ENCODE assay signal across 1 cellular context in the genomic region with DNA sequence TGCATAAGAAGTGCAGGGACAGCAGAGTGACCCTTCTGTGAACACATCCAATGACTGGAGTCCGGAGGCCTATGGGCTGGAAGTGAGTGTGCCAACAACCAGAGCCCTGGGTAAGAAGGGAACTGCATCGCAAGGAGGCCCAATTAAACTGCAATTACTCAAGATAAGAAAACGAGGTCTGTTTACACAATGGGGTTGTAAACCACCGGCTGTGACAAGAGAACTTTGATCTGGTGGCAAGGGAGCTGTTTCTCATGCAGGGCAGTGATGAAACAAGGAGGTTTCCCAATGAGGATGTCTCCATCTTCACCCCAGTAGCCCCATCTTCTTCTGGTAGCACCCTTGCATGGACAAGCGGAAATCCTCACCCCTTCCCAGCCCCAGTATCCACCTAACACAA.
TF ChIP-seq lines count a peak whose summit lies in the region.

No MANE protein-coding gene starts in this region.

TF ChIP-seq in HEK293, 187 proteins besides CTCF, POLR2A, EP300 and RAD21 (continued from another document):
- TF ChIP-seq, protein P1, sequence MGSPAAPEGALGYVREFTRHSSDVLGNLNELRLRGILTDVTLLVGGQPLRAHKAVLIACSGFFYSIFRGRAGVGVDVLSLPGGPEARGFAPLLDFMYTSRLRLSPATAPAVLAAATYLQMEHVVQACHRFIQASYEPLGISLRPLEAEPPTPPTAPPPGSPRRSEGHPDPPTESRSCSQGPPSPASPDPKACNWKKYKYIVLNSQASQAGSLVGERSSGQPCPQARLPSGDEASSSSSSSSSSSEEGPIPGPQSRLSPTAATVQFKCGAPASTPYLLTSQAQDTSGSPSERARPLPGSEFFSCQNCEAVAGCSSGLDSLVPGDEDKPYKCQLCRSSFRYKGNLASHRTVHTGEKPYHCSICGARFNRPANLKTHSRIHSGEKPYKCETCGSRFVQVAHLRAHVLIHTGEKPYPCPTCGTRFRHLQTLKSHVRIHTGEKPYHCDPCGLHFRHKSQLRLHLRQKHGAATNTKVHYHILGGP (tag by site-specific recombination; IDR thresholded peaks at IDR 0.05), result no peak
- TF ChIP-seq ZNF211 (tag by site-specific recombination; IDR thresholded peaks at IDR 0.05; ENCODE audit: low read depth), result no peak
- TF ChIP-seq ZNF335 (tag by site-specific recombination; conservative IDR thresholded peaks at IDR 0.05), result no peak
- TF ChIP-seq YY1 (tag by site-specific recombination; IDR thresholded peaks at IDR 0.05), result 0 out of 2 replicates have a peak, but pooled peaks have one; percentile 33
- peak; percentile 97 for TF ChIP-seq ZNF843 (tag by site-specific recombination; IDR thresholded peaks at IDR 0.05)
- TF ChIP-seq ZNF544 (tag by site-specific recombination; IDR thresholded peaks at IDR 0.05), result no peak
- TF ChIP-seq SALL2 (tag by site-specific recombination; IDR thresholded peaks at IDR 0.05; ENCODE audit: borderline replicate concordance), result no peak
- TF ChIP-seq, protein P2, sequence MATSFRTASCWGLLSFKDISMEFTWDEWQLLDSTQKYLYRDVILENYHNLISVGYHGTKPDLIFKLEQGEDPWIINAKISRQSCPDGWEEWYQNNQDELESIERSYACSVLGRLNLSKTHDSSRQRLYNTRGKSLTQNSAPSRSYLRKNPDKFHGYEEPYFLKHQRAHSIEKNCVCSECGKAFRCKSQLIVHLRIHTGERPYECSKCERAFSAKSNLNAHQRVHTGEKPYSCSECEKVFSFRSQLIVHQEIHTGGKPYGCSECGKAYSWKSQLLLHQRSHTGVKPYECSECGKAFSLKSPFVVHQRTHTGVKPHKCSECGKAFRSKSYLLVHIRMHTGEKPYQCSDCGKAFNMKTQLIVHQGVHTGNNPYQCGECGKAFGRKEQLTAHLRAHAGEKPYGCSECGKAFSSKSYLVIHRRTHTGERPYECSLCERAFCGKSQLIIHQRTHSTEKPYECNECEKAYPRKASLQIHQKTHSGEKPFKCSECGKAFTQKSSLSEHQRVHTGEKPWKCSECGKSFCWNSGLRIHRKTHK (tag by site-specific recombination; IDR thresholded peaks at IDR 0.05), result no peak
- TF ChIP-seq, protein P3, sequence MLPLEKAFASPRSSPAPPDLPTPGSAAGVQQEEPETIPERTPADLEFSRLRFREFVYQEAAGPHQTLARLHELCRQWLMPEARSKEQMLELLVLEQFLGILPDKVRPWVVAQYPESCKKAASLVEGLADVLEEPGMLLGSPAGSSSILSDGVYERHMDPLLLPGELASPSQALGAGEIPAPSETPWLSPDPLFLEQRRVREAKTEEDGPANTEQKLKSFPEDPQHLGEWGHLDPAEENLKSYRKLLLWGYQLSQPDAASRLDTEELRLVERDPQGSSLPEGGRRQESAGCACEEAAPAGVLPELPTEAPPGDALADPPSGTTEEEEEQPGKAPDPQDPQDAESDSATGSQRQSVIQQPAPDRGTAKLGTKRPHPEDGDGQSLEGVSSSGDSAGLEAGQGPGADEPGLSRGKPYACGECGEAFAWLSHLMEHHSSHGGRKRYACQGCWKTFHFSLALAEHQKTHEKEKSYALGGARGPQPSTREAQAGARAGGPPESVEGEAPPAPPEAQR (tag by site-specific recombination; IDR thresholded peaks at IDR 0.05), result no peak
- peak; percentile 75; the same call in 1 of the 2 replicates for TF ChIP-seq GFI1B (tag by site-specific recombination; IDR thresholded peaks at IDR 0.05)
- TF ChIP-seq KLF1 (tag by site-specific recombination; IDR thresholded peaks at IDR 0.05), result no peak
- TF ChIP-seq BCL11A (tag by site-specific recombination; IDR thresholded peaks at IDR 0.05; ENCODE audit: low read depth), result peak; percentile 46; the same call in 1 of the 2 replicates
- 0 out of 2 replicates have a peak, but pooled peaks have one; percentile 20 for TF ChIP-seq GLIS2 (tag by site-specific recombination; IDR thresholded peaks at IDR 0.05)
- TF ChIP-seq, protein P4, sequence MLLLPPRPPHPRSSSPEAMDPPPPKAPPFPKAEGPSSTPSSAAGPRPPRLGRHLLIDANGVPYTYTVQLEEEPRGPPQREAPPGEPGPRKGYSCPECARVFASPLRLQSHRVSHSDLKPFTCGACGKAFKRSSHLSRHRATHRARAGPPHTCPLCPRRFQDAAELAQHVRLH (tag by site-specific recombination; IDR thresholded peaks at IDR 0.05), result peak; percentile 87
- TF ChIP-seq ZNF133 (tag by site-specific recombination; IDR thresholded peaks at IDR 0.05), result no peak
- TF ChIP-seq ZNF48 (tag by site-specific recombination; IDR thresholded peaks at IDR 0.05), result no peak
- no peak for TF ChIP-seq ZNF654 (tag by site-specific recombination; IDR thresholded peaks at IDR 0.05; ENCODE audit: low read depth)
- TF ChIP-seq, protein P5, sequence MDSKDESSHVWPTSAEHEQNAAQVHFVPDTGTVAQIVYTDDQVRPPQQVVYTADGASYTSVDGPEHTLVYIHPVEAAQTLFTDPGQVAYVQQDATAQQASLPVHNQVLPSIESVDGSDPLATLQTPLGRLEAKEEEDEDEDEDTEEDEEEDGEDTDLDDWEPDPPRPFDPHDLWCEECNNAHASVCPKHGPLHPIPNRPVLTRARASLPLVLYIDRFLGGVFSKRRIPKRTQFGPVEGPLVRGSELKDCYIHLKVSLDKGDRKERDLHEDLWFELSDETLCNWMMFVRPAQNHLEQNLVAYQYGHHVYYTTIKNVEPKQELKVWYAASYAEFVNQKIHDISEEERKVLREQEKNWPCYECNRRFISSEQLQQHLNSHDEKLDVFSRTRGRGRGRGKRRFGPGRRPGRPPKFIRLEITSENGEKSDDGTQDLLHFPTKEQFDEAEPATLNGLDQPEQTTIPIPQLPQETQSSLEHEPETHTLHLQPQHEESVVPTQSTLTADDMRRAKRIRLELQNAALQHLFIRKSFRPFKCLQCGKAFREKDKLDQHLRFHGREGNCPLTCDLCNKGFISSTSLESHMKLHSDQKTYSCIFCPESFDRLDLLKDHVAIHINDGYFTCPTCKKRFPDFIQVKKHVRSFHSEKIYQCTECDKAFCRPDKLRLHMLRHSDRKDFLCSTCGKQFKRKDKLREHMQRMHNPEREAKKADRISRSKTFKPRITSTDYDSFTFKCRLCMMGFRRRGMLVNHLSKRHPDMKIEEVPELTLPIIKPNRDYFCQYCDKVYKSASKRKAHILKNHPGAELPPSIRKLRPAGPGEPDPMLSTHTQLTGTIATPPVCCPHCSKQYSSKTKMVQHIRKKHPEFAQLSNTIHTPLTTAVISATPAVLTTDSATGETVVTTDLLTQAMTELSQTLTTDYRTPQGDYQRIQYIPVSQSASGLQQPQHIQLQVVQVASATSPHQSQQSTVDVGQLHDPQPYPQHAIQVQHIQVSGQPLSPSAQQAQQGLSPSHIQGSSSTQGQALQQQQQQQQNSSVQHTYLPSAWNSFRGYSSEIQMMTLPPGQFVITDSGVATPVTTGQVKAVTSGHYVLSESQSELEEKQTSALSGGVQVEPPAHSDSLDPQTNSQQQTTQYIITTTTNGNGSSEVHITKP (tag by site-specific recombination; IDR thresholded peaks at IDR 0.05), result 0 out of 2 replicates have a peak, but pooled peaks have one; percentile 40
- no peak for TF ChIP-seq ZNF776 (tag by site-specific recombination; IDR thresholded peaks at IDR 0.05; ENCODE audit: borderline replicate concordance)
- no peak for TF ChIP-seq ZNF202 (tag by site-specific recombination; IDR thresholded peaks at IDR 0.05; ENCODE audit: borderline replicate concordance)
- TF ChIP-seq SP2 (tag by site-specific recombination; IDR thresholded peaks at IDR 0.05), result no peak
- no peak for TF ChIP-seq ZNF37A (tag by site-specific recombination; IDR thresholded peaks at IDR 0.05)
- no peak for TF ChIP-seq GLI4 (tag by site-specific recombination; IDR thresholded peaks at IDR 0.05)
- TF ChIP-seq ZNF555 (tag by site-specific recombination; conservative IDR thresholded peaks at IDR 0.05), result no peak
- no peak for TF ChIP-seq ZNF473 (tag by site-specific recombination; IDR thresholded peaks at IDR 0.05)
- no peak for TF ChIP-seq ZNF571 (tag by site-specific recombination; IDR thresholded peaks at IDR 0.05)
- no peak for TF ChIP-seq MEIS1 (CRISPR knock-in tag; IDR thresholded peaks at IDR 0.05; ENCODE audit: borderline replicate concordance)
- TF ChIP-seq ZNF23 (tag by site-specific recombination; IDR thresholded peaks at IDR 0.05; ENCODE audit: borderline replicate concordance), result no peak
- no peak for TF ChIP-seq ZBTB1 (tag by site-specific recombination; IDR thresholded peaks at IDR 0.05)
- TF ChIP-seq, protein P6, sequence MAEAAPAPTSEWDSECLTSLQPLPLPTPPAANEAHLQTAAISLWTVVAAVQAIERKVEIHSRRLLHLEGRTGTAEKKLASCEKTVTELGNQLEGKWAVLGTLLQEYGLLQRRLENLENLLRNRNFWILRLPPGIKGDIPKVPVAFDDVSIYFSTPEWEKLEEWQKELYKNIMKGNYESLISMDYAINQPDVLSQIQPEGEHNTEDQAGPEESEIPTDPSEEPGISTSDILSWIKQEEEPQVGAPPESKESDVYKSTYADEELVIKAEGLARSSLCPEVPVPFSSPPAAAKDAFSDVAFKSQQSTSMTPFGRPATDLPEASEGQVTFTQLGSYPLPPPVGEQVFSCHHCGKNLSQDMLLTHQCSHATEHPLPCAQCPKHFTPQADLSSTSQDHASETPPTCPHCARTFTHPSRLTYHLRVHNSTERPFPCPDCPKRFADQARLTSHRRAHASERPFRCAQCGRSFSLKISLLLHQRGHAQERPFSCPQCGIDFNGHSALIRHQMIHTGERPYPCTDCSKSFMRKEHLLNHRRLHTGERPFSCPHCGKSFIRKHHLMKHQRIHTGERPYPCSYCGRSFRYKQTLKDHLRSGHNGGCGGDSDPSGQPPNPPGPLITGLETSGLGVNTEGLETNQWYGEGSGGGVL (tag by site-specific recombination; IDR thresholded peaks at IDR 0.05), result 0 out of 2 replicates have a peak, but pooled peaks have one; percentile 17
